ENCODE assay signal across 18 cellular contexts in the genomic region with DNA sequence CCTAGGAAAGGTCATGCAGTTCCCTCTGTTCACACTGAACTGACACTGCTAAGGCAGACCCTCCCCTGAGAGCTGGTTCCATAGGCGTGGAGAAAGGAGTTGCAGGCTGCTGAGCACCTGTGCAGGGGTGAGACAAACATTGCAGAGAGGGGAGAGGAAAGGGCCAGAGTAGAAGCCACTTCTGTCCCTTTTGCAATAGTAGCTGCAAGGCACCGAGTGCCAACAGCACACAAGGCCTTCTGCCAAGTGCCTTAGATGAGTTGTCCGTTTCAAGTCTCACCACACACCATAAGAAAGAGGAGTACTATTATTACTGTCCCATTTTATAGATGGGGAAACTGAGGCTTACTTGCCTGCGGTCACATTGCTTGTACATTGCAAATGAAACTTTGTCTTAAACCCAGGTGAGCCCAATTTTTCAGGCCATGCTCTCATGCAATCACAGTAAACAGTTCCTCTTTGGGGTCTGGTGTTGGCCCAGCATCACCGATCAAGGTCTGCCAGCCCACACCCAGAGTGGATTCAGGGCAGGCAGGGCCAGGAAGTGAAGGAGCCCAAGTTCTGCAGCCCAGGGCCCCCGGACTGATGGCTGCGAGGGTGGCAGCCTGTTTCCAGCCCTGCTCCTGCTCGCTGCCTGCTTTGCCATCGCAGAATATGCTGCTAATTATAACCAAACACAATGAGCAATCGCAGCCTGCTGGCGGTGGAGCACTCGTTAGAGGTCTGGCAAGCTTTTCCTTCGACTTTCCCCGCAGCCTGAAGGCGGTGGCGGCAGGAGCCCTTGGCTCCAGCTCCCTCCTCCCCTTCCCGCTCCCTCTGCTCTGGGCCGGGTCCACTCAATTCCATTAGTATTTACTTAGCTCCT. TPM values are rescaled to one million over a fixed set of nuclear protein-coding genes. Genes with fewer than 3 reads are reported as not detected.
A peak's percentile ranks its signal among the peaks of the same experiment; 100 is the strongest.
DNase-seq lines count a peak whose midpoint lies in the region; ATAC-seq and TF ChIP-seq lines count a peak whose summit lies in the region.
"Had no signal": no experiment of that assay in that cellular context is flagged by ENCODE, and none has a peak within 500 bp of the region (broad histone marks: within the 10 kb centered on the region; RNA-seq: fewer than 3 reads in every experiment).

No MANE protein-coding gene starts in this region.

- TF ChIP-seq CTCF in foreskin fibroblast (IDR thresholded peaks at IDR 0.05; ENCODE audit: low read depth, low read length), result no peak

- no peak overlapping the region for H3K27ac ChIP-seq in mesendoderm (ENCODE audit: low read depth, low read length)
- H3K27ac ChIP-seq: hepatocyte, parathyroid adenoma, transverse colon had no signal

- no peak overlapping the region for H2AK5ac ChIP-seq in mesendoderm (ENCODE audit: low read length)

- no peak overlapping the region for H3K9ac ChIP-seq in mesendoderm (ENCODE audit: low read length)
- H3K9ac ChIP-seq: parathyroid adenoma had no signal

- H3K4me3 ChIP-seq in foreskin fibroblast (ENCODE audit: low read depth in 1 of 2, low read length in 2 of 2) (no peak overlapping the region), mesendoderm (ENCODE audit: low read length) (no peak overlapping the region)
- H3K4me3 ChIP-seq: hepatocyte, transverse colon had no signal

- H3K36me3 ChIP-seq in mesendoderm (ENCODE audit: control insufficient read depth, insufficient read depth, low read length), result no peaks in the 10 kb centered on the region
- H3K36me3 ChIP-seq: transverse colon had no signal

- peaks cover 4% of the 10 kb centered on the region for H3K4me1 ChIP-seq in mesendoderm (ENCODE audit: control insufficient read depth, low read depth, low read length)
- H3K4me1 ChIP-seq: parathyroid adenoma, transverse colon had no signal

- no peak overlapping the region for H3K4me2 ChIP-seq in mesendoderm (ENCODE audit: low read length)
- H3K4me2 ChIP-seq: hepatocyte had no signal

- no peaks in the 10 kb centered on the region for H3K27me3 ChIP-seq in mesendoderm (ENCODE audit: insufficient read depth, low read length, poor library complexity)
- H3K27me3 ChIP-seq: hepatocyte, transverse colon had no signal

- no peak overlapping the region for H4K8ac ChIP-seq in mesendoderm (ENCODE audit: low read depth, low read length)

- H2BK15ac ChIP-seq in mesendoderm (replicated peaks; ENCODE audit: low read depth), result no peak overlapping the region

- H3K4ac ChIP-seq in mesendoderm (ENCODE audit: low read depth, low read length), result no peak overlapping the region

- DNase-seq in GM03348 (ENCODE audit: low spot score) (peak; percentile 49), NCI-H69 (lab: John Stamatoyannopoulos, UW) (peak; percentile 12), foreskin fibroblast (peak; percentile 12 to 56), mesendoderm (peak; percentile 45), LoVo (ENCODE audit: low spot score) (no peak), epidermal melanocyte (ENCODE audit: insufficient read length, low spot score) (no peak)
- DNase-seq: activated CD4-positive, alpha-beta T cell treated with anti-CD3 and anti-CD28 coated beads for 1 hour; activated CD8-positive, alpha-beta memory T cell treated with anti-CD3 and anti-CD28 coated beads, Interleukin-2, amount 10 ng/mL, durations not matched to agents 7 days and 5 days; activated gamma-delta T cell; Calu3; NCI-H2171 treated with DMSO at 0.1 percent for 48 hours; SIG-M5; transverse colon had no signal

- no peak overlapping the region for H3K23ac ChIP-seq in mesendoderm (ENCODE audit: low read length)

- no peak for ATAC-seq in GM19397 (IDR thresholded peaks at IDR 0.05; ENCODE audit: unreplicated experiment)
- no peak for ATAC-seq in GM18519 (IDR thresholded peaks at IDR 0.05; ENCODE audit: low FRiP score, unreplicated experiment)
- ATAC-seq: activated CD8-positive, alpha-beta memory T cell treated with anti-CD3 and anti-CD28 coated beads, Interleukin-2, amount 10 ng/mL, durations not matched to agents 7 days and 5 days; esophagus mucosa had no signal

- no peak overlapping the region for H2BK5ac ChIP-seq in mesendoderm (ENCODE audit: low read length)

- no peak overlapping the region for H4K5ac ChIP-seq in mesendoderm (ENCODE audit: low read length)

- no CpG with 5 or more reads among the region's 18 CpGs for WGBS in mesendoderm (ENCODE audit: extremely low coverage, insufficient coverage, low lambda C conversion rate)

- H3K79me1 ChIP-seq in mesendoderm (ENCODE audit: low read length), result no peaks in the 10 kb centered on the region

- H3K18ac ChIP-seq in mesendoderm (ENCODE audit: low read length), result no peak overlapping the region

- H3K56ac ChIP-seq in mesendoderm (ENCODE audit: low read length), result peak overlapping the region; percentile 1

- H3K79me2 ChIP-seq in mesendoderm (ENCODE audit: control insufficient read depth, insufficient read depth, low read length), result no peaks in the 10 kb centered on the region
- H3K79me2 ChIP-seq: hepatocyte, parathyroid adenoma had no signal

- H2BK120ac ChIP-seq in mesendoderm (ENCODE audit: low read depth, low read length), result no peak overlapping the region

RNA-seq across cellular contexts. Expression of a gene that starts 36.8 kb away (rescaled TPM):
- polyA plus RNA-seq in mesendoderm (2013, experiment 1 of 2), result 21.8 TPM
- 21.7 TPM for polyA plus RNA-seq in mesendoderm (2013, experiment 2 of 2)

RNA-seq across cellular contexts. Expression of a gene that starts 39.4 kb away (rescaled TPM):
- polyA plus RNA-seq in mesendoderm (2013, experiment 1 of 2), result 461 TPM
- polyA plus RNA-seq in mesendoderm (2013, experiment 2 of 2), result 462 TPM

RNA-seq across cellular contexts. Expression of a gene that starts 58.4 kb away (rescaled TPM):
- polyA plus RNA-seq in mesendoderm (2013, experiment 1 of 2), result 43.9 TPM
- polyA plus RNA-seq in mesendoderm (2013, experiment 2 of 2), result 44.0 TPM

Comparison
In these comparisons a context has a peak if more than half of its experiments do, and no peak if none do; other contexts are left out.
1. DNase-seq: peak in GM03348 (single experiment), NCI-H69 (single experiment), foreskin fibroblast (2 of 2) and mesendoderm (single experiment); none in LoVo (single experiment) and epidermal melanocyte (single experiment).